ENCODE assay signal across 8 cellular contexts in the genomic region with DNA sequence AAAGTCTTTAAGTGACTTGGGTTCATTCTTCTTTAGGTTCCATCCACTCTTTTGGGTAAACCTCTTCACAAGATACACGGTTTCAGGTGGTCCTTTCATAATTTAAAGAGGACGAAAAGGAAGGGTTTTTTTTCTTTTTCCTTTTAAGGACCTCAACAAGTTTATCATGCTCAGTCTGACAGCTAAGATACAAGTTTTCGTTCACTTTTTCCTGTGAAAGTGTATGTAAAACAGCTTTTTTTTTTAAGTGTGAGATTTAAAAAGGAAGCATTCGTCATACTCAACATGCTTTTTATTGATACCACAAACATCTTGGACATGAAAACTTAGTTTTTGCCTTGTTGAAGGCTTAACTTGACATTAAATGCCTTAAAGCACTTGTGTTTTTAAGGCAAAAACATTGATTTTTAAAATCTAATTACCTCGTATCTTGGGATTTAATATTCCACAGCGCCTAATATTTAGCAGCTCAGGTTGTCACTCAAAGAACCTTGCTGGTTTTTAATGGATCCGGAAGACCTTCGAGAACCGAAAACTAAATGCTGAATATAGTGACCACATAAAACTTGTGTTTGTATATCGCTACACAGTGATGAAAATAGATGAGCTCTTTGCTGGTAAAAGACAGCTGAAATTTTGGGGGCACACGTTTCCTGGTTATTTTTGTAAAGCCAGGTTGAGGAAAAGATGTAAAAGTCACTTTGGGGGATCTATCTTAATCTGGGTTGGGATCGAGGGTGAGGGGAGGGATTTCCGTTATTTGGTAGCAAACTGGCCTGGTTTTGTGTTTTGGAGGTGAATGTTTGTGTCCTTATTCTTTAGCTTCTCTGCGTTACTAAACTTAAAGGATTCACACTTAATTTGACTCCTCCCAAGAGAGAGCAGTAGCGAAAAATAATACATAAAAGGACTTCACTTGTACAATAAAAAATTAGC. TPM values are rescaled to one million over a fixed set of nuclear protein-coding genes. Genes with fewer than 3 reads are reported as not detected.
A peak's percentile ranks its signal among the peaks of the same experiment; 100 is the strongest.
DNase-seq lines count a peak whose midpoint lies in the region; ATAC-seq and TF ChIP-seq lines count a peak whose summit lies in the region.

No MANE protein-coding gene starts in this region.

- H3K9me3 ChIP-seq in KOPT-K1 (ENCODE audit: insufficient read depth, low read length, poor library complexity, severe bottlenecking) = no peaks in the 10 kb centered on the region
- no peaks in the 10 kb centered on the region for H3K9me3 ChIP-seq in colonic mucosa
- H3K9me3 ChIP-seq in naive thymus-derived CD4-positive, alpha-beta T cell (ENCODE audit: control insufficient read depth in 2 of 3, low read length in 3 of 3) = no peaks in the 10 kb centered on the region

- no peak for TF ChIP-seq CTCF in AG10803 (conservative IDR thresholded peaks at IDR 0.05; ENCODE audit: low read length)
- no peak for TF ChIP-seq CTCF in colonic mucosa (IDR thresholded peaks at IDR 0.05)

- no peak for ATAC-seq in naive thymus-derived CD4-positive, alpha-beta T cell
- no peak for ATAC-seq in GM18870 (IDR thresholded peaks at IDR 0.05; ENCODE audit: unreplicated experiment)
- no peak for ATAC-seq in GM18502 (IDR thresholded peaks at IDR 0.05; ENCODE audit: poor library complexity, unreplicated experiment)
- ATAC-seq in HG02678 (IDR thresholded peaks at IDR 0.05; ENCODE audit: unreplicated experiment) = no peak

- H3K36me3 ChIP-seq in KOPT-K1 (ENCODE audit: insufficient read depth, low read length) = peaks cover 60% of the 10 kb centered on the region
- no peaks in the 10 kb centered on the region for H3K36me3 ChIP-seq in colonic mucosa
- peaks cover 0 to 14% (median 0%) of the 10 kb centered on the region in 3 experiments for H3K36me3 ChIP-seq in naive thymus-derived CD4-positive, alpha-beta T cell (ENCODE audit: control insufficient read depth in 2 of 3, insufficient read depth in 3 of 3, low read length in 3 of 3)

- DNase-seq in AG10803 (ENCODE audit: low read depth) (no peak), colonic mucosa (no peak), NCI-H2227 (lab: John Stamatoyannopoulos, UW; ENCODE audit: unreplicated experiment) (no peak)
- no peak for DNase-seq in naive thymus-derived CD4-positive, alpha-beta T cell

- POLR2A ChIA-PET in naive thymus-derived CD4-positive, alpha-beta T cell (lab: Charles Lee) = interaction anchor here (0.7 to 8.3 kb wide), 19 partner anchors 9 to 258 kb away, joined by 3 to 192 read pairs (median 6); partner anchors contain the start of genes ANKRD42, CCDC90B, DDIAS and PRCP

- CTCF ChIA-PET in naive thymus-derived CD4-positive, alpha-beta T cell (lab: Charles Lee) = interaction anchor here (0.7 to 0.9 kb wide), 3 partner anchors 9 to 392 kb away, joined by 3 to 5 read pairs (median 3); no protein-coding TSS in a partner anchor

- H3K4me3 Mint-ChIP-seq in naive thymus-derived CD4-positive, alpha-beta T cell = peak overlapping the region; percentile 96 to 100 (median 99)

- peaks cover 0 to 6% (median 0%) of the 10 kb centered on the region in 11 donors for H3K9me3 Mint-ChIP-seq in naive thymus-derived CD4-positive, alpha-beta T cell

- H3K4me3 ChIP-seq in AG10803 (ENCODE audit: low read length) (peak overlapping the region; percentile 94), colonic mucosa (peak overlapping the region; percentile 70)
- peak overlapping the region; percentile 90 for H3K4me3 ChIP-seq in naive thymus-derived CD4-positive, alpha-beta T cell (ENCODE audit: low read length)

- peaks cover 25 to 61% (median 50%) of the 10 kb centered on the region in 7 donors for H3K4me1 Mint-ChIP-seq in naive thymus-derived CD4-positive, alpha-beta T cell

- peaks cover 5 to 44% (median 23%) of the 10 kb centered on the region in 5 donors for H3K36me3 Mint-ChIP-seq in naive thymus-derived CD4-positive, alpha-beta T cell

- no peaks in the 10 kb centered on the region for H3K27me3 ChIP-seq in colonic mucosa
- H3K27me3 ChIP-seq in naive thymus-derived CD4-positive, alpha-beta T cell (ENCODE audit: control insufficient read depth in 2 of 2, insufficient read depth in 2 of 2, low read length in 2 of 2) = no peaks in the 10 kb centered on the region

- peak overlapping the region; percentile 94 for H3K27ac ChIP-seq in KOPT-K1 (ENCODE audit: low read depth, low read length, poor library complexity, severe bottlenecking)
- H3K27ac ChIP-seq in colonic mucosa = peak overlapping the region; percentile 97
- peak overlapping the region; percentile 98 for H3K27ac ChIP-seq in naive thymus-derived CD4-positive, alpha-beta T cell (ENCODE audit: low read depth, low read length)

- H3K9ac ChIP-seq in colonic mucosa (ENCODE audit: low read depth in 2 of 2, low read length in 2 of 2) = peak overlapping the region; percentile 87 to 100

- intact Hi-C loops in colonic mucosa (cut with DNase I) = no loop called here
- intact Hi-C loops in naive thymus-derived CD4-positive, alpha-beta T cell (cut with micrococcal nuclease) = loop anchor here (1.0 to 10.0 kb wide), 5 partner anchors 7 to 404 kb away; no protein-coding TSS in a partner anchor

- no peaks in the 10 kb centered on the region for H3K4me1 ChIP-seq in colonic mucosa
- peaks cover 14 to 34% of the 10 kb centered on the region in 2 donors for H3K4me1 ChIP-seq in naive thymus-derived CD4-positive, alpha-beta T cell (ENCODE audit: control insufficient read depth in 2 of 2, insufficient read depth in 2 of 2, low read length in 2 of 2)

- peak overlapping the region; percentile 79 to 100 (median 100) for H3K27ac Mint-ChIP-seq in naive thymus-derived CD4-positive, alpha-beta T cell

- peaks cover 0 to 3% (median 0%) of the 10 kb centered on the region in 5 donors for H3K27me3 Mint-ChIP-seq in naive thymus-derived CD4-positive, alpha-beta T cell

RNA-seq across cellular contexts. Expression of gene PCF11, which starts 2.3 kb away (rescaled TPM):
- total RNA-seq in colonic mucosa = 10 to 100 TPM; 39.2 to 46.0 TPM
- total RNA-seq in naive thymus-derived CD4-positive, alpha-beta T cell = 100 to 1,000 TPM in 4 of 5 experiments, 10 to 100 TPM in 1; 86.5 to 180 (median 172) TPM
- 10 to 100 TPM; 32.0 to 36.4 TPM for polyA plus RNA-seq in naive thymus-derived CD4-positive, alpha-beta T cell

RNA-seq across cellular contexts. Expression of gene ANKRD42, which starts 34.3 kb away (rescaled TPM):
- 1 to 10 TPM; 8.0 to 8.2 TPM for total RNA-seq in colonic mucosa
- total RNA-seq in naive thymus-derived CD4-positive, alpha-beta T cell = 10 to 100 TPM in 1 of 5 experiments, 1 to 10 TPM in 4; 3.1 to 10.9 (median 7.0) TPM
- polyA plus RNA-seq in naive thymus-derived CD4-positive, alpha-beta T cell = 1 to 10 TPM; 4.4 to 4.6 TPM
